9 cellular contexts compared by ENCODE assay signal in the genomic region with DNA sequence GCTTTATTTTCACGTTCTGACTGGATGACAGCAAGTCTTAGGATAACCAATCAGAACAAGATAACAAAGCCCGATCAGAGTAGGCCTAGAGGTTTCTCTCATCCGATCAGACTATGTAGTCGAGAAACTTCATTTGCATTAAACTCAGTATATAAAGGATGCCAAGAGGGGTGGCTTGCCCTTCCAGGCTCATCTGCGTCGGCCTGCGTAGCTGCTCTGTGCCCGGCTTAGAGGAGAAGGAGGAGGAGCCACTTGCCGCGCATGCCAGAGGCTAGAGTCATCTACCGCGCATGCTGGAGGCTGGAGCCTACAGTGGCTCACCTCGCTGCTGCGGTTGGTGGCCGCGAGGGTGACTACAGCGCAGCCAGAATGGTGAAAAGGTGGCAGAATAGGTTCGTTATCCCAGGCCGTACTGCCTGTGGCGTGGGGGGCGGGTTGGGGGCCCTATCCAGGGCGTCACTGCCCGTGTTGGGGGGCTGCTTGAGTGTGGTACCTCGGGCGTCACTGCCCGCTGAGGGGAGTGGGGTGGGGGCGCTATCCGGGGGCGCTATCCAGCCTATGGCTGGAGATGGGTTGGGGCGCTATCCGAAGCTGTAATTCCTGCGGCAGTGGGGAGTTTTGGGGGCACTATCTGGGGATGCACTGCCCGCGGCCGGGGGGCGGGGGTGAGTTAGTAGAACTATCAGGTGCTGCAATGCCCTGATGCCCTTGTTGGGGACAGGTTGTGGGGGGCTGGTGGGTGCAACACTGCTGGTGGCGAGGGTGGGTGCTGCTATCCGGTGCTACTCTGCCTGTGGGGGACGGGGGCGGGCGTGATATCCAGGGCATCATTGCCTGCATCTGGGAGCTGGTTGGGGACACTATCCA. TPM values are rescaled to one million over a fixed set of nuclear protein-coding genes. Genes with fewer than 3 reads are reported as not detected.
DNase-seq lines count a peak whose midpoint lies in the region; FAIRE-seq and TF ChIP-seq lines count a peak whose summit lies in the region.
"Had no signal": no experiment of that assay in that cellular context is flagged by ENCODE, and none has a peak within 500 bp of the region (broad histone marks: within the 10 kb centered on the region; RNA-seq: fewer than 3 reads in every experiment).

A gene (minus strand): TSS at position 218 of the 867 bp plus-strand sequence. CDS start 2,622 bp downstream, outside the sequence.

- peak within 1 kb of the TSS; percentile 94 for H2AFZ ChIP-seq in neuronal stem cell (ENCODE audit: low read length)

- H3K27me3 ChIP-seq in neuronal stem cell (ENCODE audit: control insufficient read depth in 3 of 3, insufficient read depth in 3 of 3, low read depth in 1 of 3, low read length in 3 of 3): peaks cover 2 to 21% (median 3%) of the 10 kb centered on the region in 3 experiments

- H4K91ac ChIP-seq in neuronal stem cell (ENCODE audit: low read depth, low read length, poor library complexity): no peak within 1 kb of the TSS

- H3K4me1 ChIP-seq in neuronal stem cell (ENCODE audit: control insufficient read depth in 2 of 2, insufficient read depth in 1 of 2, low read depth in 1 of 2, low read length in 2 of 2): peaks cover 0 to 14% of the 10 kb centered on the region in 2 donors

- H3K36me3 ChIP-seq in neuronal stem cell (replicated peaks in 1 of 2; ENCODE audit: control insufficient read depth in 2 of 2, insufficient read depth in 2 of 2, low read length in 2 of 2): peaks cover 0 to 4% of the 10 kb centered on the region in 2 donors

- no CpG with 5 or more reads among the region's 41 CpGs for WGBS in neuronal stem cell (ENCODE audit: extremely low coverage in 2 of 2, insufficient read length in 2 of 2, insufficient replicate concordance in 1 of 2), 2 donors
- 69 to 85% methylated on average over 35 to 40 of the region's 41 CpGs for WGBS in lower leg skin, 2 donors

- peak within 1 kb of the TSS; percentile 66 for H3K4ac ChIP-seq in neuronal stem cell (ENCODE audit: low read length)

- no peak for FAIRE-seq in GM12891 (lab: Jason Lieb, UNC)

- peak within 1 kb of the TSS; percentile 65 for H3K9ac ChIP-seq in neuronal stem cell (ENCODE audit: low read depth, low read length, poor library complexity)

- peak within 1 kb of the TSS; percentile 88 for H3K18ac ChIP-seq in neuronal stem cell (ENCODE audit: low read length)

- TF ChIP-seq POLR2A in lower leg skin (IDR thresholded peaks at IDR 0.05) (no peak), GM12891 (IDR thresholded peaks at IDR 0.05; ENCODE audit: low read depth, low read length) (no peak)

- intact Hi-C loops in lower leg skin (cut with DNase I; ENCODE audit: low total_unique reads): no loop called here

- H2BK15ac ChIP-seq in neuronal stem cell (ENCODE audit: low read length): peak within 1 kb of the TSS; percentile 85

- H2AK5ac ChIP-seq in neuronal stem cell (ENCODE audit: low read depth, low read length): peak within 1 kb of the TSS; percentile 97

- H3K9me3 ChIP-seq in neuronal stem cell (replicated peaks in 1 of 2; ENCODE audit: control insufficient read depth in 2 of 2, insufficient read depth in 1 of 2, low read depth in 1 of 2, low read length in 2 of 2): no peaks in the 10 kb centered on the region

- H3K23ac ChIP-seq in neuronal stem cell (ENCODE audit: low read depth, low read length, poor library complexity): peak within 1 kb of the TSS; percentile 31

- H3K4me2 ChIP-seq in neuronal stem cell (ENCODE audit: insufficient read depth, low read length, poor library complexity, severe bottlenecking): peak within 1 kb of the TSS; percentile 85

- peak within 1 kb of the TSS; percentile 84 for H2BK12ac ChIP-seq in neuronal stem cell (ENCODE audit: low read length)

- H3K27ac ChIP-seq in neuronal stem cell (replicated peaks; ENCODE audit: low read length): no peak within 1 kb of the TSS

- TF ChIP-seq CTCF in fibroblast of the aortic adventitia (IDR thresholded peaks at IDR 0.05; ENCODE audit: insufficient read depth, low read length): no peak
- no peak for TF ChIP-seq CTCF in lower leg skin (IDR thresholded peaks at IDR 0.05)

- peak; percentile 62 for DNase-seq in DMS 273 treated with DMSO at 0.1 percent for 48 hours (lab: John Stamatoyannopoulos, UW)
- peak; percentile 81 for DNase-seq in NCI-H1105 treated with DMSO at 0.1 percent for 48 hours (lab: John Stamatoyannopoulos, UW)
- DNase-seq in activated CD8-positive, alpha-beta memory T cell treated with anti-CD3 and anti-CD28 coated beads, Interleukin-2, amount 50 U/mL, for 48 hours: peak; percentile 59
- DNase-seq in fibroblast of the aortic adventitia (ENCODE audit: low read depth): peak; percentile 9
- DNase-seq in neuronal stem cell (ENCODE audit: low spot score): peak; percentile 69
- DNase-seq in dedifferentiated amniotic fluid mesenchymal stem cell (ENCODE audit: extremely low spot score): no peak
- DNase-seq in lower leg skin (ENCODE audit: low spot score in 2 of 2): no peak
- no peak for DNase-seq in GM12891 (ENCODE audit: insufficient read length, low spot score)

- peak within 1 kb of the TSS; percentile 4 for H2BK120ac ChIP-seq in neuronal stem cell (ENCODE audit: low read depth, low read length)

- H2BK5ac ChIP-seq in neuronal stem cell (ENCODE audit: low read length): peak within 1 kb of the TSS; percentile 53

- no peak within 1 kb of the TSS for H4K8ac ChIP-seq in neuronal stem cell (ENCODE audit: low read depth, low read length)

- H3K4me3 ChIP-seq in fibroblast of the aortic adventitia (ENCODE audit: low read depth, low read length) (no peak within 1 kb of the TSS), neuronal stem cell (ENCODE audit: low read length in 2 of 2) (peak within 1 kb of the TSS; percentile 47 to 77), lower leg skin (ENCODE audit: low read depth, poor library complexity, severe bottlenecking) (no peak within 1 kb of the TSS)
- H3K4me3 ChIP-seq: lung had no signal

- peak within 1 kb of the TSS; percentile 89 for H3K14ac ChIP-seq in neuronal stem cell (ENCODE audit: low read length)

- peaks cover 9% of the 10 kb centered on the region for H3K79me1 ChIP-seq in neuronal stem cell (ENCODE audit: low read depth, low read length)

TF ChIP-seq in GM12891, 5 proteins besides CTCF, POLR2A, EP300 and RAD21:
- TF ChIP-seq PAX5 (IDR thresholded peaks at IDR 0.05; ENCODE audit: insufficient read depth, low read length, severe bottlenecking) (no peak), POU2F2 (IDR thresholded peaks at IDR 0.05; ENCODE audit: low read depth, low read length) (no peak), SPI1 (IDR thresholded peaks at IDR 0.05; ENCODE audit: low read depth, low read length) (no peak), TAF1 (IDR thresholded peaks at IDR 0.05; ENCODE audit: low read depth, low read length) (no peak), POLR2AphosphoS5 (IDR thresholded peaks at IDR 0.05; ENCODE audit: low read depth, low read length) (no peak)
TF ChIP-seq in GM12891: peak in this region for 0.

RNA-seq across cellular contexts. Expression of the gene that starts here (rescaled TPM):
- total RNA-seq in fibroblast of the aortic adventitia (ENCODE audit: low replicate concordance): not detected in 2 replicates
- polyA plus RNA-seq in neuronal stem cell (2013, experiment 1 of 2): 0.40 TPM
- 0.40 TPM for polyA plus RNA-seq in neuronal stem cell (2013, experiment 2 of 2)
- under 1 TPM in 1 of 4 donors, not detected in 3; 0.17 TPM for total RNA-seq in lower leg skin
- polyA plus RNA-seq in GM12891 (2012; ENCODE audit: low read depth, missing spikeins): not detected
- total RNA-seq: lung had no signal

Comparison
In these comparisons a context has a peak if more than half of its experiments do, and no peak if none do; other contexts are left out.
1. Peak in DNase-seq in fibroblast of the aortic adventitia; RNA of the gene not detected or under 1 TPM.
2. DNase-seq: peak in DMS 273 treated with DMSO at 0.1 percent for 48 hours (single experiment), NCI-H1105 treated with DMSO at 0.1 percent for 48 hours (single experiment), activated CD8-positive, alpha-beta memory T cell treated with anti-CD3 and anti-CD28 coated beads, Interleukin-2, amount 50 U/mL, for 48 hours (single experiment) and neuronal stem cell (single experiment); none in dedifferentiated amniotic fluid mesenchymal stem cell (single experiment), lower leg skin (0 of 2) and GM12891 (single experiment).
3. H3K4me3 ChIP-seq: peak in neuronal stem cell (2 of 2); none in fibroblast of the aortic adventitia (single experiment) and lower leg skin (single experiment).